9 cellular contexts compared by ENCODE assay signal in genomic region chr2:234146087-234146826, GRCh38.
DNase-seq lines count a peak whose midpoint lies in the region; ATAC-seq and TF ChIP-seq lines count a peak whose summit lies in the region.
"Had no signal": no experiment of that assay in that cellular context is flagged by ENCODE, and none has a peak within 500 bp of the region (broad histone marks: within the 10 kb centered on the region; RNA-seq: fewer than 3 reads in every experiment).

No MANE protein-coding gene starts in this region.

- no peaks in the 10 kb centered on the region for H3K27me3 ChIP-seq in foreskin keratinocyte

- H3K4me1 ChIP-seq in foreskin keratinocyte: peaks cover 23% of the 10 kb centered on the region

- H3K27ac ChIP-seq in VCaP (0 out of 2 replicates have a peak overlapping the region, but pooled peaks have one; percentile 41), foreskin keratinocyte (peak overlapping the region; percentile 39)

- in situ Hi-C loops in ACHN (cut with HindIII; ENCODE audit: low pct_ligation_motif_present, low pct_unique_long_range_greater_than_20kb, low sequenced_read_pairs): no loop called here

- ATAC-seq in foreskin keratinocyte (peak; percentile 88), GM18873 (IDR thresholded peaks at IDR 0.05; ENCODE audit: low FRiP score, unreplicated experiment) (no peak), GM18909 (IDR thresholded peaks at IDR 0.05; ENCODE audit: poor library complexity, unreplicated experiment) (no peak), GM21515 (IDR thresholded peaks at IDR 0.05; ENCODE audit: unreplicated experiment) (no peak)

- DNase-seq in ACHN: peak; percentile 93
- peak; percentile 81 for DNase-seq in H4 (ENCODE audit: low spot score)
- peak; percentile 73 to 86 for DNase-seq in foreskin keratinocyte
- no peak for DNase-seq in DMS79 treated with DMSO at 0.1 percent for 48 hours (lab: John Stamatoyannopoulos, UW)
- DNase-seq: glutamatergic neuron had no signal

- no peak for TF ChIP-seq CTCF in VCaP (conservative IDR thresholded peaks at IDR 0.05)
- TF ChIP-seq CTCF in foreskin keratinocyte (conservative IDR thresholded peaks at IDR 0.05): peak; percentile 29
